In genomic region chr2:176261136-176261535, GRCh38 we compare ENCODE assay signal across 16 cellular contexts. TPM values are rescaled to one million over a fixed set of nuclear protein-coding genes. Genes with fewer than 3 reads are reported as not detected.
A peak's percentile ranks its signal among the peaks of the same experiment; 100 is the strongest.
DNase-seq lines count a peak whose midpoint lies in the region; ATAC-seq, FAIRE-seq and TF ChIP-seq lines count a peak whose summit lies in the region.
"Had no signal": no experiment of that assay in that cellular context is flagged by ENCODE, and none has a peak within 500 bp of the region (broad histone marks: within the 10 kb centered on the region; RNA-seq: fewer than 3 reads in every experiment).

No MANE protein-coding gene starts in this region.

- no peak for DNase-seq in A673 (ENCODE audit: low spot score)
- peak; percentile 8 to 9 for DNase-seq in AML-193 (lab: John Stamatoyannopoulos, UW)
- no peak for DNase-seq in SK-N-MC (ENCODE audit: low read depth, low spot score)
- DNase-seq in endothelial cell of umbilical vein (ENCODE audit: low read depth, low spot score): peak; percentile 72
- DNase-seq in left ventricle myocardium superior: no peak
- no peak for DNase-seq in head of caudate nucleus
- no peak for DNase-seq in DMS53 treated with DMSO at 0.1 percent for 48 hours (lab: John Stamatoyannopoulos, UW; ENCODE audit: unreplicated experiment)
- DNase-seq: Caco-2; CD8-positive, alpha-beta memory T cell; GF-D8; H9; IMR-90 had no signal

- BruUV-seq in A673 (replicated peaks; lab: Mats Ljungman, UMichigan) (no TSS peak), endothelial cell of umbilical vein (replicated peaks; lab: Mats Ljungman, UMichigan) (no TSS peak)

- H3K4me3 ChIP-seq in A673 (ENCODE audit: low read depth, low read length, poor library complexity, severe bottlenecking) (no peak overlapping the region), SK-N-MC (peak overlapping the region; percentile 20; the same call in 1 of the 2 replicates), endothelial cell of umbilical vein (replicated peaks in 1 of 3; ENCODE audit: insufficient read depth in 1 of 3, low read depth in 1 of 3, low read length in 3 of 3) (no peak overlapping the region)
- H3K4me3 ChIP-seq: A549, BLaER1, GM23338 had no signal

- no peaks in the 10 kb centered on the region for H4K20me1 ChIP-seq in endothelial cell of umbilical vein (replicated peaks; ENCODE audit: control insufficient read depth, extremely low read depth, insufficient read depth, low read length)
- H4K20me1 ChIP-seq: BLaER1 had no signal

- peak overlapping the region; percentile 44 for H2AFZ ChIP-seq in endothelial cell of umbilical vein (ENCODE audit: low read depth, low read length)
- H2AFZ ChIP-seq: GM23338 had no signal

- H3K79me2 ChIP-seq in endothelial cell of umbilical vein (ENCODE audit: control insufficient read depth, insufficient read depth, low read length): no peaks in the 10 kb centered on the region

- H3K9me3 ChIP-seq in A673 (ENCODE audit: low read depth, low read length, poor library complexity, severe bottlenecking) (no peaks in the 10 kb centered on the region), SK-N-MC (ENCODE audit: low read depth, low read length) (no peaks in the 10 kb centered on the region), endothelial cell of umbilical vein (replicated peaks; ENCODE audit: control insufficient read depth, insufficient read depth, low read length) (no peaks in the 10 kb centered on the region)
- H3K9me3 ChIP-seq: A549, BLaER1, Caco-2 had no signal

- no peaks in the 10 kb centered on the region for H3K9me1 ChIP-seq in endothelial cell of umbilical vein (replicated peaks; ENCODE audit: control insufficient read depth, extremely low read depth, insufficient read depth, low read length)

- H3K4me1 ChIP-seq in A673 (ENCODE audit: insufficient read depth, low read length, poor library complexity, severe bottlenecking) (peaks cover 21% of the 10 kb centered on the region), endothelial cell of umbilical vein (ENCODE audit: control insufficient read depth, extremely low read depth, insufficient read depth, low read length) (peaks cover 11% of the 10 kb centered on the region)
- H3K4me1 ChIP-seq: A549, BLaER1, Caco-2 had no signal

- CTCF ChIA-PET in A673 (lab: Charles Lee) (interaction anchor here (0.6 kb wide), 1 partner anchor 300 kb away, joined by 3 read pairs; no protein-coding TSS in a partner anchor), endothelial cell of umbilical vein (lab: Charles Lee) (interaction anchor here (1.4 to 1.9 kb wide), 3 partner anchors 15 to 194 kb away, joined by 3 to 7 read pairs (median 5); no protein-coding TSS in a partner anchor)

- peak; percentile 76 for FAIRE-seq in endothelial cell of umbilical vein (lab: Jason Lieb, UNC)
- FAIRE-seq: A549, GM19239 had no signal

- H3K36me3 ChIP-seq in A673 (ENCODE audit: insufficient read depth, low read length, poor library complexity, severe bottlenecking) (no peaks in the 10 kb centered on the region), SK-N-MC (ENCODE audit: insufficient read depth, low read length) (no peaks in the 10 kb centered on the region), endothelial cell of umbilical vein (ENCODE audit: control insufficient read depth in 2 of 2, extremely low read depth in 1 of 2, insufficient read depth in 2 of 2, low read length in 2 of 2) (no peaks in the 10 kb centered on the region)
- H3K36me3 ChIP-seq: BLaER1 had no signal

- TF ChIP-seq POLR2A in endothelial cell of umbilical vein (IDR thresholded peaks at IDR 0.05; ENCODE audit: low read depth, low read length): no peak

- no peak for TF ChIP-seq CTCF in A673 (conservative IDR thresholded peaks at IDR 0.05; ENCODE audit: low read depth, low read length)
- TF ChIP-seq CTCF in endothelial cell of umbilical vein (IDR thresholded peaks at IDR 0.05; ENCODE audit: extremely low read depth in 1 of 2, insufficient read depth in 1 of 2, low read depth in 1 of 2, low read length in 2 of 2): no peak

- ATAC-seq in left ventricle myocardium superior: no peak
- ATAC-seq: A549, GM23338 had no signal

- dilution Hi-C loops in endothelial cell of umbilical vein (cut with MboI; ENCODE audit: extremely low pct_ligation_motif_present, low sequenced_read_pairs): no loop called here

- POLR2A ChIA-PET in A673 (lab: Charles Lee; ENCODE audit: low non-redundant PET) (no interaction called here), endothelial cell of umbilical vein (lab: Charles Lee) (no interaction called here)

- H3K9ac ChIP-seq in SK-N-MC (ENCODE audit: insufficient read length) (peak overlapping the region; percentile 4), endothelial cell of umbilical vein (replicated peaks; ENCODE audit: extremely low read depth, insufficient read depth, low read length) (peak overlapping the region; percentile 14)
- H3K9ac ChIP-seq: BLaER1 had no signal

- H3K4me2 ChIP-seq in endothelial cell of umbilical vein (ENCODE audit: insufficient read depth, low read length): peak overlapping the region; percentile 55
- H3K4me2 ChIP-seq: A549, BLaER1, GM23338 had no signal

- H3K27me3 ChIP-seq in A673 (replicated peaks; ENCODE audit: insufficient read depth, low read depth, low read length, poor library complexity): no peaks in the 10 kb centered on the region
- H3K27me3 ChIP-seq in endothelial cell of umbilical vein (ENCODE audit: control insufficient read depth in 2 of 2, insufficient read depth in 2 of 2, low read length in 2 of 2): no peaks in the 10 kb centered on the region
- H3K27me3 ChIP-seq: BLaER1 had no signal

- H3K27ac ChIP-seq in A673 (ENCODE audit: low read depth, low read length, poor library complexity, severe bottlenecking): peak overlapping the region; percentile 4
- peak overlapping the region; percentile 86 for H3K27ac ChIP-seq in SK-N-MC
- no peak overlapping the region for H3K27ac ChIP-seq in endothelial cell of umbilical vein (ENCODE audit: insufficient read depth, low read depth, low read length)
- H3K27ac ChIP-seq: A549, BLaER1 had no signal

- intact Hi-C loops in A673 (cut with micrococcal nuclease; ENCODE audit: unreplicated experiment): no loop called here
- intact Hi-C loops in endothelial cell of umbilical vein (cut with micrococcal nuclease): loop anchor here (1.0 kb wide), 1 partner anchor 8 kb away; the partner anchor contains the start of gene MTX2
- intact Hi-C loops in left ventricle myocardium superior (cut with micrococcal nuclease): no loop called here
- intact Hi-C loops in head of caudate nucleus (cut with DNase I): no loop called here

TF ChIP-seq in endothelial cell of umbilical vein, 7 proteins besides CTCF, POLR2A, EP300 and RAD21:
- no peak for TF ChIP-seq POLR2AphosphoS5 (IDR thresholded peaks at IDR 0.05; ENCODE audit: insufficient read depth, low read depth, low read length)

RNA-seq across cellular contexts. Expression of gene MTX2, which starts 8.1 kb away (rescaled TPM):
- total RNA-seq in A673 (2021) (31.1 and 35.1 TPM in 2 replicates), endothelial cell of umbilical vein (31.3 and 31.7 TPM in 2 replicates), left ventricle myocardium superior (55.4 TPM)
- 23.6 and 31.3 TPM in 2 replicates for polyA plus RNA-seq in endothelial cell of umbilical vein
- polyA plus RNA-seq in endothelial cell of umbilical vein (2011; cell fraction: cytosol; rRNA removed): 44.8 and 47.0 TPM in 2 replicates
- 48.7 and 51.9 TPM in 2 replicates for polyA plus RNA-seq in endothelial cell of umbilical vein (2011; cell fraction: nucleus; rRNA removed)
- 42.9 and 54.2 TPM in 2 replicates for polyA plus RNA-seq in endothelial cell of umbilical vein (2012)
- 12.6 and 16.6 TPM in 2 replicates for polyA minus RNA-seq in endothelial cell of umbilical vein
- 8.6 TPM for polyA minus RNA-seq in endothelial cell of umbilical vein (2011; cell fraction: cytosol; rRNA and poly(A)+ RNA removed)
- polyA minus RNA-seq in endothelial cell of umbilical vein (2011; cell fraction: nucleus; rRNA and poly(A)+ RNA removed): 8.6 and 37.7 TPM in 2 replicates

Comparison
In these comparisons a context has a peak if more than half of its experiments do, and no peak if none do; other contexts are left out.
1. DNase-seq: peak in AML-193 (2 of 2) and endothelial cell of umbilical vein (single experiment); none in A673 (single experiment), SK-N-MC (single experiment), left ventricle myocardium superior (single experiment), head of caudate nucleus (0 of 42) and DMS53 treated with DMSO at 0.1 percent for 48 hours (single experiment).